In genomic region chr1:183845681-183846080, GRCh38 we compare ENCODE assay signal across 1 cellular context.
A peak's percentile ranks its signal among the peaks of the same experiment; 100 is the strongest.
TF ChIP-seq lines count a peak whose summit lies in the region.

No MANE protein-coding gene starts in this region.

TF ChIP-seq in K562, 482 proteins besides CTCF, POLR2A, EP300 and RAD21 (continued from another document):
- TF ChIP-seq PRPF4 (IDR thresholded peaks at IDR 0.05; ENCODE audit: insufficient read depth, low read depth, low read length, poor library complexity, severe bottlenecking) = no peak
- TF ChIP-seq CREM (IDR thresholded peaks at IDR 0.05; ENCODE audit: low read depth) = no peak
- TF ChIP-seq MAFK (IDR thresholded peaks at IDR 0.05; ENCODE audit: low read length) = peak; percentile 48; the same call in 1 of the 2 replicates
- TF ChIP-seq MAFG (tag; conservative IDR thresholded peaks at IDR 0.05) = peak; percentile 92
- TF ChIP-seq NFE2 (IDR thresholded peaks at IDR 0.05; ENCODE audit: low read depth) = peak; percentile 88
- TF ChIP-seq NKRF (IDR thresholded peaks at IDR 0.05; ENCODE audit: borderline replicate concordance) = no peak
